Comparison of ENCODE assay signal across 16 cellular contexts in genomic region chr2:216796096-216796840, GRCh38.
DNase-seq lines count a peak whose midpoint lies in the region; ATAC-seq and TF ChIP-seq lines count a peak whose summit lies in the region.
"Had no signal": no experiment of that assay in that cellular context is flagged by ENCODE, and none has a peak within 500 bp of the region (broad histone marks: within the 10 kb centered on the region; RNA-seq: fewer than 3 reads in every experiment).

No MANE protein-coding gene starts in this region.

- WGBS in tibial nerve, 2 donors, result 86 to 89% methylated on average over 10 of the region's 10 CpGs

- H3K27ac ChIP-seq in thoracic aorta (peak overlapping the region; percentile 35 to 46), tibial nerve (no peak overlapping the region)
- H3K27ac ChIP-seq: Peyer's patch had no signal

- no peak for TF ChIP-seq EP300 in tibial nerve (IDR thresholded peaks at IDR 0.05)

- H3K4me3 ChIP-seq in fibroblast of villous mesenchyme (ENCODE audit: low read depth, low read length) (no peak overlapping the region), thoracic aorta (no peak overlapping the region), tibial nerve (no peak overlapping the region)
- H3K4me3 ChIP-seq: Peyer's patch had no signal

- H3K36me3 ChIP-seq in thoracic aorta (no peaks in the 10 kb centered on the region), tibial nerve (no peaks in the 10 kb centered on the region)
- H3K36me3 ChIP-seq: Peyer's patch had no signal

- peaks cover 33 to 70% of the 10 kb centered on the region in 2 donors for H3K4me1 ChIP-seq in thoracic aorta (ENCODE audit: control insufficient read depth in 1 of 2, low read depth in 2 of 2)
- H3K4me1 ChIP-seq in tibial nerve, result peaks cover 0 to 32% (median 12%) of the 10 kb centered on the region in 4 donors
- H3K4me1 ChIP-seq: Caco-2, Peyer's patch had no signal

- H3K9me3 ChIP-seq in thoracic aorta, result no peaks in the 10 kb centered on the region
- H3K9me3 ChIP-seq in tibial nerve, result no peaks in the 10 kb centered on the region
- H3K9me3 ChIP-seq: Caco-2, Peyer's patch had no signal

- TF ChIP-seq CTCF in fibroblast of villous mesenchyme (IDR thresholded peaks at IDR 0.05; ENCODE audit: insufficient read depth, low read depth, low read length), result no peak
- no peak for TF ChIP-seq CTCF in thoracic aorta (IDR thresholded peaks at IDR 0.05)
- TF ChIP-seq CTCF in tibial nerve (IDR thresholded peaks at IDR 0.05), result no peak

- no peak for TF ChIP-seq POLR2A in tibial nerve (IDR thresholded peaks at IDR 0.05)

- DNase-seq in NCI-H82 (lab: John Stamatoyannopoulos, UW), result peak; percentile 61
- DNase-seq in NCI-H82 treated with DMSO at 0.1 percent for 48 hours (lab: John Stamatoyannopoulos, UW; ENCODE audit: unreplicated experiment), result no peak
- peak; percentile 35 for DNase-seq in amniotic epithelial cell (ENCODE audit: low read depth)
- peak; percentile 25 for DNase-seq in fibroblast of villous mesenchyme (ENCODE audit: low read depth)
- DNase-seq in thoracic aorta (ENCODE audit: low spot score), result no peak
- DNase-seq in tibial nerve (ENCODE audit: low spot score in 2 of 2), result no peak
- DNase-seq in NK-92 (lab: John Stamatoyannopoulos, UW; ENCODE audit: unreplicated experiment), result no peak
- DNase-seq: Caco-2, NCI-H1436 treated with DMSO at 0.1 percent for 48 hours, NCI-H2081, NCI-H2227 treated with DMSO at 0.1 percent for 48 hours, NCI-H526, Peyer's patch, Right ventricle myocardium superior had no signal

- H3K27me3 ChIP-seq in thoracic aorta (replicated peaks; ENCODE audit: insufficient read depth) (no peaks in the 10 kb centered on the region), tibial nerve (no peaks in the 10 kb centered on the region)
- H3K27me3 ChIP-seq: Peyer's patch had no signal

- ATAC-seq in thoracic aorta (ENCODE audit: insufficient number of reproducible peaks, low FRiP score, low read depth) (no peak), GM19397 (IDR thresholded peaks at IDR 0.05; ENCODE audit: unreplicated experiment) (no peak)
- ATAC-seq: HCT116 had no signal

Comparison
In these comparisons a context has a peak if more than half of its experiments do, and no peak if none do; other contexts are left out.
1. DNase-seq: peak in NCI-H82 (single experiment), amniotic epithelial cell (single experiment) and fibroblast of villous mesenchyme (single experiment); none in NCI-H82 treated with DMSO at 0.1 percent for 48 hours (single experiment), thoracic aorta (single experiment), tibial nerve (0 of 2) and NK-92 (single experiment).
2. H3K27ac ChIP-seq: peak in thoracic aorta (2 of 2); none in tibial nerve (0 of 4).